ENCODE assay signal across 1 cellular context in the genomic region with DNA sequence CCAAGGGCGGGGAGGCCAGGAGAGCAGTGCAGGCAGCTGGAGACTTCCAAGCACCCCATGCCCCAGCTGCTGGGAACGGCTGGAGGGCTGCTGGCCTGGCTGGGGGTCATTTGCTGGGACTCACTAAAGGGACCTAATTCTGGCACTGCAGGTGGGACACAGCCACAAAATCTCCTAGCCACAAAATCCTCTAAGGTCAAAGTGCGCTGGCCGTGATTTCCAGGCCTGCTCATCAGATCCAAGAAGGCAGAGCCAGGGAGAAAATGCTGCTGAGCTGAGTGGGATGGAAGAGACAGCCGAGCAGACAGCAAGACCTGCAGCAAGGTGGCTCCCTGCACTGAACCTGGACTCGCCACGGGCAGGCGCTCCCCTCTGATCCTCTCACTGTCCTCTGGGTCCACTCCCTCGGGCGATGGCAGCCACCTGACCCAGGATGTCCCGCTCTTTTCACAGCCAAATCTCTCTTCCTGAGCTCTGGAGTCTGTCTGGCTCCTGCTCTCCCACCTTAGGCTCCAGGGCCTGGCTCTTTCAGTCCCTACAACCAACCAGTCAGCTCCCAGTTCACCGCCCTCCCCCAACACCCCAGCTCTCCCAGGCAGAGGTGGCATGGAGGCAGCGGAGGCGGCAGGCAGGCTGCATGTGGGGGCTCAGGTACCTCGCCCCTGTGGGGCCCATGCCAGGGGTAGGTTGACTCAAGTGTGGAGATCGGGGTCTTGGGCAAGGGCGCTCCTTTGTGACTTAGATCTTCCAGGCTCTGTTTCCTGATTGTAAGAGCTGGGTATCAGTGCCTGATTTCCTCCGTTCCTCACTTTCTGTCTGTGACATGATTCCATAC.
TF ChIP-seq lines count a peak whose summit lies in the region.

No MANE protein-coding gene starts in this region.

TF ChIP-seq in GM23338, 12 proteins besides CTCF, POLR2A, EP300 and RAD21 (continued from another document):
- TF ChIP-seq, protein P1, sequence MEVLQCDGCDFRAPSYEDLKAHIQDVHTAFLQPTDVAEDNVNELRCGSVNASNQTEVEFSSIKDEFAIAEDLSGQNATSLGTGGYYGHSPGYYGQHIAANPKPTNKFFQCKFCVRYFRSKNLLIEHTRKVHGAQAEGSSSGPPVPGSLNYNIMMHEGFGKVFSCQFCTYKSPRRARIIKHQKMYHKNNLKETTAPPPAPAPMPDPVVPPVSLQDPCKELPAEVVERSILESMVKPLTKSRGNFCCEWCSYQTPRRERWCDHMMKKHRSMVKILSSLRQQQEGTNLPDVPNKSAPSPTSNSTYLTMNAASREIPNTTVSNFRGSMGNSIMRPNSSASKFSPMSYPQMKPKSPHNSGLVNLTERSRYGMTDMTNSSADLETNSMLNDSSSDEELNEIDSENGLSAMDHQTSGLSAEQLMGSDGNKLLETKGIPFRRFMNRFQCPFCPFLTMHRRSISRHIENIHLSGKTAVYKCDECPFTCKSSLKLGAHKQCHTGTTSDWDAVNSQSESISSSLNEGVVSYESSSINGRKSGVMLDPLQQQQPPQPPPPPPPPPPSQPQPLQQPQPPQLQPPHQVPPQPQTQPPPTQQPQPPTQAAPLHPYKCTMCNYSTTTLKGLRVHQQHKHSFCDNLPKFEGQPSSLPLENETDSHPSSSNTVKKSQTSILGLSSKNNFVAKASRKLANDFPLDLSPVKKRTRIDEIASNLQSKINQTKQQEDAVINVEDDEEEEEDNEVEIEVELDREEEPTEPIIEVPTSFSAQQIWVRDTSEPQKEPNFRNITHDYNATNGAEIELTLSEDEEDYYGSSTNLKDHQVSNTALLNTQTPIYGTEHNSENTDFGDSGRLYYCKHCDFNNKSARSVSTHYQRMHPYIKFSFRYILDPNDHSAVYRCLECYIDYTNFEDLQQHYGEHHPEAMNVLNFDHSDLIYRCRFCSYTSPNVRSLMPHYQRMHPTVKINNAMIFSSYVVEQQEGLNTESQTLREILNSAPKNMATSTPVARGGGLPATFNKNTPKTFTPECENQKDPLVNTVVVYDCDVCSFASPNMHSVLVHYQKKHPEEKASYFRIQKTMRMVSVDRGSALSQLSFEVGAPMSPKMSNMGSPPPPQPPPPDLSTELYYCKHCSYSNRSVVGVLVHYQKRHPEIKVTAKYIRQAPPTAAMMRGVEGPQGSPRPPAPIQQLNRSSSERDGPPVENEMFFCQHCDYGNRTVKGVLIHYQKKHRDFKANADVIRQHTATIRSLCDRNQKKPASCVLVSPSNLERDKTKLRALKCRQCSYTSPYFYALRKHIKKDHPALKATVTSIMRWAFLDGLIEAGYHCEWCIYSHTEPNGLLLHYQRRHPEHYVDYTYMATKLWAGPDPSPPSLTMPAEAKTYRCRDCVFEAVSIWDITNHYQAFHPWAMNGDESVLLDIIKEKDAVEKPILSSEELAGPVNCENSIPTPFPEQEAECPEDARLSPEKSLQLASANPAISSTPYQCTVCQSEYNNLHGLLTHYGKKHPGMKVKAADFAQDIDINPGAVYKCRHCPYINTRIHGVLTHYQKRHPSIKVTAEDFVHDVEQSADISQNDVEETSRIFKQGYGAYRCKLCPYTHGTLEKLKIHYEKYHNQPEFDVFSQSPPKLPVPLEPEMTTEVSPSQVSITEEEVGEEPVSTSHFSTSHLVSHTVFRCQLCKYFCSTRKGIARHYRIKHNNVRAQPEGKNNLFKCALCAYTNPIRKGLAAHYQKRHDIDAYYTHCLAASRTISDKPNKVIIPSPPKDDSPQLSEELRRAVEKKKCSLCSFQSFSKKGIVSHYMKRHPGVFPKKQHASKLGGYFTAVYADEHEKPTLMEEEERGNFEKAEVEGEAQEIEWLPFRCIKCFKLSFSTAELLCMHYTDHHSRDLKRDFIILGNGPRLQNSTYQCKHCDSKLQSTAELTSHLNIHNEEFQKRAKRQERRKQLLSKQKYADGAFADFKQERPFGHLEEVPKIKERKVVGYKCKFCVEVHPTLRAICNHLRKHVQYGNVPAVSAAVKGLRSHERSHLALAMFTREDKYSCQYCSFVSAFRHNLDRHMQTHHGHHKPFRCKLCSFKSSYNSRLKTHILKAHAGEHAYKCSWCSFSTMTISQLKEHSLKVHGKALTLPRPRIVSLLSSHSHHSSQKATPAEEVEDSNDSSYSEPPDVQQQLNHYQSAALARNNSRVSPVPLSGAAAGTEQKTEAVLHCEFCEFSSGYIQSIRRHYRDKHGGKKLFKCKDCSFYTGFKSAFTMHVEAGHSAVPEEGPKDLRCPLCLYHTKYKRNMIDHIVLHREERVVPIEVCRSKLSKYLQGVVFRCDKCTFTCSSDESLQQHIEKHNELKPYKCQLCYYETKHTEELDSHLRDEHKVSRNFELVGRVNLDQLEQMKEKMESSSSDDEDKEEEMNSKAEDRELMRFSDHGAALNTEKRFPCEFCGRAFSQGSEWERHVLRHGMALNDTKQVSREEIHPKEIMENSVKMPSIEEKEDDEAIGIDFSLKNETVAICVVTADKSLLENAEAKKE (CRISPR knock-in tag; IDR thresholded peaks at IDR 0.05): no peak
- TF ChIP-seq POLR2AphosphoS5 (IDR thresholded peaks at IDR 0.05; ENCODE audit: low read depth) (no peak), STAT1 (IDR thresholded peaks at IDR 0.05; ENCODE audit: unreplicated experiment) (no peak), ZNF114 (CRISPR knock-in tag; IDR thresholded peaks at IDR 0.05) (no peak), JUNB (IDR thresholded peaks at IDR 0.05; ENCODE audit: unreplicated experiment) (no peak)
